ENCODE assay signal across 17 cellular contexts in genomic region chr2:198587201-198587600, GRCh38.
"Had no signal": no experiment of that assay in that cellular context is flagged by ENCODE, and none has a peak within 500 bp of the region (broad histone marks: within the 10 kb centered on the region; RNA-seq: fewer than 3 reads in every experiment).

No MANE protein-coding gene starts in this region.

- H3K4me2 ChIP-seq: smooth muscle cell had no signal

- H3K27ac Mint-ChIP-seq: naive thymus-derived CD8-positive, alpha-beta T cell; progenitor cell of endocrine pancreas; type B pancreatic cell had no signal

- DNase-seq: cortex of kidney; dorsolateral prefrontal cortex; effector CD8-positive, alpha-beta T cell; heart right ventricle; islet precursor cell; left ventricle myocardium superior; naive thymus-derived CD8-positive, alpha-beta T cell; occipital lobe; pancreas; stimulated activated CD4-positive, alpha-beta T cell treated with anti-CD3 and anti-CD28 coated beads, Interleukin-2, amount 100 ng/mL, for 48 hours; stimulated activated naive CD8-positive, alpha-beta T cell treated with anti-CD3 and anti-CD28 coated beads, Interleukin-15, Interleukin-2, amounts not matched to agents 100 U/mL and 50 U/mL, for 24 hours; thyroid gland had no signal

- H3K4me3 ChIP-seq: dorsolateral prefrontal cortex, heart right ventricle, lung, pancreas, smooth muscle cell, suprapubic skin, thyroid gland had no signal

- H3K4me3 Mint-ChIP-seq: naive thymus-derived CD8-positive, alpha-beta T cell; type B pancreatic cell had no signal

- H3K9me3 Mint-ChIP-seq: type B pancreatic cell had no signal

- H3K36me3 ChIP-seq: heart right ventricle, pancreas, suprapubic skin, thyroid gland had no signal

- H3K36me3 Mint-ChIP-seq: naive thymus-derived CD8-positive, alpha-beta T cell; type B pancreatic cell had no signal

- H3K9me3 ChIP-seq: heart right ventricle, pancreas, suprapubic skin, thyroid gland had no signal

- H3K4me1 Mint-ChIP-seq: naive thymus-derived CD8-positive, alpha-beta T cell had no signal

- H3K27me3 ChIP-seq: dorsolateral prefrontal cortex, heart right ventricle, pancreas, suprapubic skin, thyroid gland had no signal

- H3K27me3 Mint-ChIP-seq: naive thymus-derived CD8-positive, alpha-beta T cell; progenitor cell of endocrine pancreas; type B pancreatic cell had no signal

- H3K27ac ChIP-seq: dorsolateral prefrontal cortex, heart right ventricle, pancreas, suprapubic skin, thyroid gland had no signal

- H3K4me1 ChIP-seq: heart right ventricle, pancreas, suprapubic skin, thyroid gland had no signal
